ENCODE assay signal across 8 cellular contexts in the genomic region with DNA sequence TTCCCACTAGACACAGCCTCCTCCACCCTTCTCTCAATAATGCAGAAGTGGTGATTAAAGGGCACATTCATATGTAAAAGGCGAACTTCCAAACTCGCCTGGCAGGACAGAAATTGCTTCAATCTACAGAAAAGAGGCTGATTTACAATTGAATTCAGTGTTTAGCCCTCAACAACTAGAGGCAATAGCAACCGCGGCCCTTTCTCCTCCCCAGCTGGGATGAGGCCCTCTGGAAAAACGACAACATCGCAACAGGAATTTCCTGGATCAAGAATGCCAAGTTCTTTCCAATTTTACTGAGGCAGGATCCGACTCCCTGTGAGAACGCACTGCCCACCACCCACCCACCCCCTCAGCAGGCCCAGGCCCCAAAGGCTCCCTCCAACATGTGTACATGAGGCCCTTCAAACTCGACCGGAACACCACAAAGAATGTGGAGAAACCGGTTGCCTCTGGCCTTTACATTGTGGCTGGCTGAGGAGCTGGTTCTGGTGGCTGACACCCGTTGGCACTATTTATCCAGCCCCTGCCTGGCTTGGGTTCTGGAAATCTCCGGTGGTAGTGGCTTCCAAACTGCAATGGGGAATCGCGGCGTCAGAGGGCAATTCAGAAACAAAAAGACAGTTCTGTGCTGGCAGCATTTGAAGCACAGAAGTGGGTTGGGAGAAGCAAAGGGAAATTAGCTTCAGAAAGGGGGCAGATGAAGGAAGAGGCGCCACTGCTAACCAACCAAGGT. TPM values are rescaled to one million over a fixed set of nuclear protein-coding genes. Genes with fewer than 3 reads are reported as not detected.
DNase-seq lines count a peak whose midpoint lies in the region; ATAC-seq and TF ChIP-seq lines count a peak whose summit lies in the region.

No MANE protein-coding gene starts in this region.

- peak overlapping the region; percentile 73 for H3K9ac ChIP-seq in liver (ENCODE audit: low read depth in 1 of 2, low read length in 2 of 2)
- peak overlapping the region; percentile 95 to 98 for H3K9ac ChIP-seq in stomach smooth muscle (ENCODE audit: low read length in 2 of 2)

- no peaks in the 10 kb centered on the region for H3K27me3 ChIP-seq in liver (ENCODE audit: control insufficient read depth in 4 of 4, insufficient read depth in 4 of 4, low read length in 3 of 4)
- H3K27me3 ChIP-seq in stomach smooth muscle (ENCODE audit: control insufficient read depth in 1 of 2, insufficient read depth in 2 of 2, low read length in 2 of 2): no peaks in the 10 kb centered on the region

- H3K27ac ChIP-seq in cingulate gyrus (ENCODE audit: low read depth, low read length) (peak overlapping the region; percentile 100), liver (ENCODE audit: low read depth in 1 of 2, low read length in 2 of 2) (peak overlapping the region; percentile 93 to 98), stomach smooth muscle (ENCODE audit: low read length) (peak overlapping the region; percentile 100)

- no peaks in the 10 kb centered on the region for H3K36me3 ChIP-seq in liver (ENCODE audit: control insufficient read depth in 4 of 4, insufficient read depth in 3 of 4, low read depth in 1 of 4, low read length in 3 of 4)
- H3K36me3 ChIP-seq in stomach smooth muscle (ENCODE audit: control insufficient read depth in 2 of 2, insufficient read depth in 2 of 2, low read length in 2 of 2): no peaks in the 10 kb centered on the region

- no peak for TF ChIP-seq RAD21 in liver (IDR thresholded peaks at IDR 0.05)

- in situ Hi-C loops in G401 (cut with HindIII; ENCODE audit: low sequenced_read_pairs): no loop called here

- ATAC-seq in HG02973 (IDR thresholded peaks at IDR 0.05; ENCODE audit: unreplicated experiment) (no peak), GM21515 (IDR thresholded peaks at IDR 0.05; ENCODE audit: unreplicated experiment) (no peak)

- H3K4me3 ChIP-seq in liver (ENCODE audit: low read depth in 1 of 3, low read length in 3 of 3) (no peak overlapping the region), stomach smooth muscle (ENCODE audit: low read length in 2 of 2) (peak overlapping the region in 1 of 2 donors; percentile 15)

- peak; percentile 81 for DNase-seq in G401 (ENCODE audit: low spot score)
- DNase-seq in NCI-H345 (lab: John Stamatoyannopoulos, UW): peak; percentile 89
- no peak for DNase-seq in GDM1 (lab: John Stamatoyannopoulos, UW)

- H3K4me1 ChIP-seq in liver (ENCODE audit: control insufficient read depth in 4 of 4, insufficient read depth in 4 of 4, low read length in 3 of 4) (peaks cover 20 to 32% (median 26%) of the 10 kb centered on the region in 4 donors), stomach smooth muscle (ENCODE audit: control insufficient read depth, insufficient read depth, low read length) (peaks cover 66% of the 10 kb centered on the region)

- no peak for TF ChIP-seq CTCF in liver (IDR thresholded peaks at IDR 0.05; ENCODE audit: low read depth, low read length, missing input control)

- 58% methylated on average over 17 of the region's 17 CpGs for WGBS in liver

- no peaks in the 10 kb centered on the region for H3K9me3 ChIP-seq in liver (ENCODE audit: control insufficient read depth in 4 of 4, low read length in 3 of 4)
- no peaks in the 10 kb centered on the region for H3K9me3 ChIP-seq in stomach smooth muscle (ENCODE audit: control insufficient read depth in 2 of 2, low read length in 2 of 2)

TF ChIP-seq in liver, 16 proteins besides CTCF, POLR2A, EP300 and RAD21:
- TF ChIP-seq SP1 (IDR thresholded peaks at IDR 0.05) (peak; percentile 16), HNF4A (conservative IDR thresholded peaks at IDR 0.05) (no peak), TAF1 (conservative IDR thresholded peaks at IDR 0.05) (no peak)
- TF ChIP-seq, protein P1, sequence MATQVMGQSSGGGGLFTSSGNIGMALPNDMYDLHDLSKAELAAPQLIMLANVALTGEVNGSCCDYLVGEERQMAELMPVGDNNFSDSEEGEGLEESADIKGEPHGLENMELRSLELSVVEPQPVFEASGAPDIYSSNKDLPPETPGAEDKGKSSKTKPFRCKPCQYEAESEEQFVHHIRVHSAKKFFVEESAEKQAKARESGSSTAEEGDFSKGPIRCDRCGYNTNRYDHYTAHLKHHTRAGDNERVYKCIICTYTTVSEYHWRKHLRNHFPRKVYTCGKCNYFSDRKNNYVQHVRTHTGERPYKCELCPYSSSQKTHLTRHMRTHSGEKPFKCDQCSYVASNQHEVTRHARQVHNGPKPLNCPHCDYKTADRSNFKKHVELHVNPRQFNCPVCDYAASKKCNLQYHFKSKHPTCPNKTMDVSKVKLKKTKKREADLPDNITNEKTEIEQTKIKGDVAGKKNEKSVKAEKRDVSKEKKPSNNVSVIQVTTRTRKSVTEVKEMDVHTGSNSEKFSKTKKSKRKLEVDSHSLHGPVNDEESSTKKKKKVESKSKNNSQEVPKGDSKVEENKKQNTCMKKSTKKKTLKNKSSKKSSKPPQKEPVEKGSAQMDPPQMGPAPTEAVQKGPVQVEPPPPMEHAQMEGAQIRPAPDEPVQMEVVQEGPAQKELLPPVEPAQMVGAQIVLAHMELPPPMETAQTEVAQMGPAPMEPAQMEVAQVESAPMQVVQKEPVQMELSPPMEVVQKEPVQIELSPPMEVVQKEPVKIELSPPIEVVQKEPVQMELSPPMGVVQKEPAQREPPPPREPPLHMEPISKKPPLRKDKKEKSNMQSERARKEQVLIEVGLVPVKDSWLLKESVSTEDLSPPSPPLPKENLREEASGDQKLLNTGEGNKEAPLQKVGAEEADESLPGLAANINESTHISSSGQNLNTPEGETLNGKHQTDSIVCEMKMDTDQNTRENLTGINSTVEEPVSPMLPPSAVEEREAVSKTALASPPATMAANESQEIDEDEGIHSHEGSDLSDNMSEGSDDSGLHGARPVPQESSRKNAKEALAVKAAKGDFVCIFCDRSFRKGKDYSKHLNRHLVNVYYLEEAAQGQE (IDR thresholded peaks at IDR 0.05): peak; percentile 30

RNA-seq across cellular contexts. Expression of a gene that starts 36.8 kb away (rescaled TPM):
- 21.5 and 24.7 TPM in 2 replicates for total RNA-seq in G401 (2014; rRNA removed; shearing (Covaris generic))
- 10 to 100 TPM in 1 of 2 donors, 1 to 10 TPM in 1; 9.3 to 23.5 TPM for total RNA-seq in liver
- 1 to 10 TPM; 3.3 to 4.4 TPM for polyA plus RNA-seq in liver
